In the genomic region with DNA sequence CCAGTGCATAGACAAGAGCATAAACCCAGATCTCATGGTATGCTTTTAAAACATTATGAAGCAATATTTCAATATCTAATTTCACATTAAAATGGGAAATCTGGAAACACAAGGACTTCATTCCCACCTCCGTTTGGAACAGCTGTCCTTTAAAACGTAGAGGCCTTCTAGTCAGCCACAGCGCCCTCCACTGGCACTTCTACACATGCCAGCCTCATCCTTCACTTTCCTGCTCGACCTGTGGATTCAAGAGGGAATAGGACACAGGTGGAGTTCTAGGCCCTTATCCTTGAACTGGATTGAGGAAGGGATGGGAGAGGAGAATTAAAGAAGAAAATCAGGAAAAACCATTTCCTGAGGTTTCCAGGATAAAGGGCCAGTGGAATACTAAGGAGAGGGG, we compare ENCODE assay signal across 10 cellular contexts.
A peak's percentile ranks its signal among the peaks of the same experiment; 100 is the strongest.
DNase-seq lines count a peak whose midpoint lies in the region; ATAC-seq, FAIRE-seq and TF ChIP-seq lines count a peak whose summit lies in the region.
"Had no signal": no experiment of that assay in that cellular context is flagged by ENCODE, and none has a peak within 500 bp of the region (broad histone marks: within the 10 kb centered on the region; RNA-seq: fewer than 3 reads in every experiment).

No MANE protein-coding gene starts in this region.

- CTCF ChIA-PET in activated CD4-positive, alpha-beta memory T cell treated with anti-CD3 and anti-CD28 coated beads, Interleukin-2, amount 10 ng/mL, durations not matched to agents 7 days and 5 days (lab: Charles Lee): interaction anchor here (0.9 to 2.0 kb wide), 9 partner anchors 10 to 204 kb away, joined by 3 to 18 read pairs (median 4); no protein-coding TSS in a partner anchor

- TF ChIP-seq POLR2A in GM12892 (IDR thresholded peaks at IDR 0.05; ENCODE audit: low read depth, low read length): no peak

- intact Hi-C loops in kidney (cut with DNase I): no loop called here

- H3K36me3 ChIP-seq in BLaER1 (no peaks in the 10 kb centered on the region; the same call in 1 of the 2 replicates), kidney (ENCODE audit: control insufficient read depth in 1 of 2, insufficient read depth in 2 of 2, low read length in 2 of 2) (no peaks in the 10 kb centered on the region)

- TF ChIP-seq CTCF in kidney (IDR thresholded peaks at IDR 0.05; ENCODE audit: borderline replicate concordance, extremely low read depth, insufficient read depth): peak; percentile 1

- POLR2A ChIA-PET in activated CD4-positive, alpha-beta memory T cell treated with anti-CD3 and anti-CD28 coated beads, Interleukin-2, amount 10 ng/mL, durations not matched to agents 7 days and 5 days (lab: Charles Lee): interaction anchor here (0.9 to 3.0 kb wide), 9 partner anchors 8 to 127 kb away, joined by 3 to 28 read pairs (median 7); a partner anchor contains a TSS

- H3K4me3 ChIP-seq in BLaER1 (no peak overlapping the region), kidney (ENCODE audit: low read length in 2 of 2) (no peak overlapping the region)

- H3K27ac Mint-ChIP-seq in activated CD4-positive, alpha-beta memory T cell treated with anti-CD3 and anti-CD28 coated beads, Interleukin-2, amount 10 ng/mL, durations not matched to agents 7 days and 5 days: peak overlapping the region; percentile 89

- no peaks in the 10 kb centered on the region for H3K27me3 Mint-ChIP-seq in activated CD4-positive, alpha-beta memory T cell treated with anti-CD3 and anti-CD28 coated beads, Interleukin-2, amount 10 ng/mL, durations not matched to agents 7 days and 5 days

- H3K4me1 ChIP-seq in BLaER1 (peaks cover 32% of the 10 kb centered on the region), kidney (ENCODE audit: control insufficient read depth in 1 of 2, insufficient read depth in 1 of 2, low read depth in 1 of 2, low read length in 2 of 2) (no peaks in the 10 kb centered on the region)

- peaks cover 57% of the 10 kb centered on the region for H3K4me1 Mint-ChIP-seq in activated CD4-positive, alpha-beta memory T cell treated with anti-CD3 and anti-CD28 coated beads, Interleukin-2, amount 10 ng/mL, durations not matched to agents 7 days and 5 days

- H4K20me1 ChIP-seq in BLaER1: no peaks in the 10 kb centered on the region

- no peak overlapping the region for H3K4me3 Mint-ChIP-seq in activated CD4-positive, alpha-beta memory T cell treated with anti-CD3 and anti-CD28 coated beads, Interleukin-2, amount 10 ng/mL, durations not matched to agents 7 days and 5 days

- peak overlapping the region; percentile 75 for H3K27ac ChIP-seq in BLaER1
- no peak overlapping the region for H3K27ac ChIP-seq in kidney (ENCODE audit: low read depth in 2 of 2, low read length in 2 of 2)

- no peak for ATAC-seq in GM19395 (IDR thresholded peaks at IDR 0.05; ENCODE audit: unreplicated experiment)
- no peak for ATAC-seq in HG02973 (IDR thresholded peaks at IDR 0.05; ENCODE audit: unreplicated experiment)

- H3K4me2 ChIP-seq in BLaER1: peak overlapping the region; percentile 82

- no peak for DNase-seq in GM12892 (ENCODE audit: insufficient read length)
- DNase-seq in activated CD4-positive, alpha-beta memory T cell treated with anti-CD3 and anti-CD28 coated beads, Interleukin-2, amount 10 ng/mL, durations not matched to agents 7 days and 5 days: peak; percentile 39
- no peak for DNase-seq in kidney
- DNase-seq in NCI-H446 (lab: John Stamatoyannopoulos, UW): no peak
- no peak for DNase-seq in cerebellum (ENCODE audit: low spot score)
- DNase-seq: SHP77 had no signal

- H3K36me3 Mint-ChIP-seq in activated CD4-positive, alpha-beta memory T cell treated with anti-CD3 and anti-CD28 coated beads, Interleukin-2, amount 10 ng/mL, durations not matched to agents 7 days and 5 days (ENCODE audit: low read depth): peaks cover 3% of the 10 kb centered on the region

- H3K9ac ChIP-seq in BLaER1 (peak overlapping the region; percentile 52; the same call in 1 of the 2 replicates), kidney (ENCODE audit: low read length in 2 of 2) (no peak overlapping the region)

- no peaks in the 10 kb centered on the region for H3K27me3 ChIP-seq in BLaER1

- peak; percentile 58 for FAIRE-seq in GM12892 (lab: Jason Lieb, UNC)
- FAIRE-seq in kidney (lab: Jason Lieb, UNC): no peak
- FAIRE-seq: endometrium had no signal

- no peaks in the 10 kb centered on the region for H3K9me3 Mint-ChIP-seq in activated CD4-positive, alpha-beta memory T cell treated with anti-CD3 and anti-CD28 coated beads, Interleukin-2, amount 10 ng/mL, durations not matched to agents 7 days and 5 days

- H3K9me3 ChIP-seq in BLaER1 (no peaks in the 10 kb centered on the region), kidney (ENCODE audit: control insufficient read depth in 1 of 2, low read length in 2 of 2) (no peaks in the 10 kb centered on the region)
